19 cellular contexts compared by ENCODE assay signal in the genomic region with DNA sequence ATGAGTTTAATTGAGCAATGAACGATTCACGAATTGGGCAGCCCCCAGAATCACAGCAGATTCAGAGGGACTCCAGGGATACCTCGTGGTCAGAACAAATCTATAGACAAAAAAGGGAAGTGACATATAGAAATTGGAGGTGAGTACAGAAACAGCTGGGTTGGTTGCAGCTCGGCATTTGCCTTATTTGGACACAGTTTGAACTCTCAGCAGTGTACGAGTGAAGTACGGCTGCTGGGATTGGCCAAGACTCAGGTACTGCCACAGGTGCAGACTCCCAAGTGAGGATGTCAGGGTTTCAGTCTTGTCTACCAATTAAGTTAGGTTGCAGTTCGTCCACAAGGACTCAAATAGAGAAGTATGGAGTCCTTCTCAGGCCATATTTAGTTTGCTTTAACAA. TPM values are rescaled to one million over a fixed set of nuclear protein-coding genes. Genes with fewer than 3 reads are reported as not detected.
A peak's percentile ranks its signal among the peaks of the same experiment; 100 is the strongest.
DNase-seq lines count a peak whose midpoint lies in the region; ATAC-seq and TF ChIP-seq lines count a peak whose summit lies in the region.
"Had no signal": no experiment of that assay in that cellular context is flagged by ENCODE, and none has a peak within 500 bp of the region (broad histone marks: within the 10 kb centered on the region; RNA-seq: fewer than 3 reads in every experiment).

No MANE protein-coding gene starts in this region.

- H3K36me3 Mint-ChIP-seq in central memory CD8-positive, alpha-beta T cell (ENCODE audit: insufficient read depth): peaks cover 9% of the 10 kb centered on the region

- no peak for TF ChIP-seq POLR2A in testis (IDR thresholded peaks at IDR 0.05)

- H3K9me3 Mint-ChIP-seq in central memory CD8-positive, alpha-beta T cell: no peaks in the 10 kb centered on the region

- WGBS in testis, 2 donors: 85 to 89% methylated on average over 7 of the region's 7 CpGs

- H3K27ac ChIP-seq in testis: no peak overlapping the region
- H3K27ac ChIP-seq: ascending aorta, C4-2B, uterus had no signal

- TF ChIP-seq CTCF in GM06990 (IDR thresholded peaks at IDR 0.05; ENCODE audit: insufficient read depth, low read length, poor library complexity, severe bottlenecking): no peak
- no peak for TF ChIP-seq CTCF in testis (IDR thresholded peaks at IDR 0.05)

- H3K27ac Mint-ChIP-seq in central memory CD8-positive, alpha-beta T cell (ENCODE audit: low read depth): peak overlapping the region; percentile 91

- no peaks in the 10 kb centered on the region for H3K9me3 ChIP-seq in testis
- H3K9me3 ChIP-seq: ascending aorta, Peyer's patch, uterus had no signal

- no peaks in the 10 kb centered on the region for H3K27me3 ChIP-seq in GM06990 (replicated peaks; ENCODE audit: control insufficient read depth, insufficient read depth, low read length)
- H3K27me3 ChIP-seq in testis: no peaks in the 10 kb centered on the region
- H3K27me3 ChIP-seq: ascending aorta, Peyer's patch, uterus had no signal

- no peaks in the 10 kb centered on the region for H3K27me3 Mint-ChIP-seq in central memory CD8-positive, alpha-beta T cell

- no peak overlapping the region for H3K4me3 Mint-ChIP-seq in central memory CD8-positive, alpha-beta T cell

- H3K4me1 Mint-ChIP-seq in central memory CD8-positive, alpha-beta T cell: peaks cover 28% of the 10 kb centered on the region

- no peak for ATAC-seq in central memory CD8-positive, alpha-beta T cell (replicated peaks; ENCODE audit: extremely low read depth, poor library complexity, severe bottlenecking)
- no peak for ATAC-seq in GM18517 (IDR thresholded peaks at IDR 0.05; ENCODE audit: unreplicated experiment)

- intact Hi-C loops in testis (cut with DNase I; ENCODE audit: low total_unique reads): loop anchor here (10.0 kb wide), 1 partner anchor 281 kb away; no protein-coding TSS in a partner anchor

- H3K4me1 ChIP-seq in testis: peaks cover 5% of the 10 kb centered on the region
- H3K4me1 ChIP-seq: uterus had no signal

- DNase-seq in CD1c-positive myeloid dendritic cell (ENCODE audit: extremely low spot score) (peak; percentile 66), GM06990 (ENCODE audit: extremely low read depth, insufficient read length) (peak; percentile 79), NAMALWA (ENCODE audit: low spot score) (peak; percentile 77), LoVo (ENCODE audit: low spot score) (no peak), iPS-NIHi7 (ENCODE audit: extremely low spot score) (no peak), testis (no peak)
- DNase-seq in central memory CD8-positive, alpha-beta T cell (ENCODE audit: low spot score in 2 of 2): no peak
- DNase-seq: cortex of kidney, hippocampal formation, NCI-H2081 treated with DMSO at 0.1 percent for 48 hours, uterus had no signal

- H3K36me3 ChIP-seq in GM06990 (ENCODE audit: control insufficient read depth, insufficient read depth, low read length): no peaks in the 10 kb centered on the region
- no peaks in the 10 kb centered on the region for H3K36me3 ChIP-seq in testis (ENCODE audit: low read depth, missing control alignments)
- H3K36me3 ChIP-seq: ascending aorta, Peyer's patch, uterus had no signal

- H3K4me3 ChIP-seq in GM06990 (replicated peaks; ENCODE audit: low read depth, low read length): no peak overlapping the region
- no peak overlapping the region for H3K4me3 ChIP-seq in testis
- H3K4me3 ChIP-seq: ascending aorta, Peyer's patch, uterus had no signal

RNA-seq across cellular contexts. Expression of a gene that starts 28.2 kb away (rescaled TPM):
- not detected for total RNA-seq in testis
- not detected for polyA plus RNA-seq in testis (ENCODE audit: insufficient read depth, low read depth, low replicate concordance)
- total RNA-seq: activated T-helper 1 cell treated with anti-CD3 and anti-CD28 coated beads, Interleukin-12 subunit alpha, Interleukin-12 subunit beta, Interleukin-2, Interleukin-4 antibody, amounts not matched to agents 30 ng/mL and 10 ng/mL and 1 ng/mL, durations not matched to agents 14 hours and 24 hours and 36 hours; ascending aorta; LHCN-M2; Peyer's patch; pulmonary artery endothelial cell; T-helper 1 cell treated with Interleukin-12 subunit alpha and Interleukin-12 subunit beta and Interleukin-4 antibody, amounts not matched to agents 30 ng/mL and 1 ng/mL, for 36 hours; uterus had no signal

RNA-seq across cellular contexts. Expression of a gene that starts 28.3 kb away (rescaled TPM):
- total RNA-seq in testis: 100 to 1,000 TPM; 146 to 168 TPM
- polyA plus RNA-seq in testis (ENCODE audit: insufficient read depth, low read depth, low replicate concordance): 45.2 TPM

Comparison
In these comparisons a context has a peak if more than half of its experiments do, and no peak if none do; other contexts are left out.
1. DNase-seq: peak in CD1c-positive myeloid dendritic cell (single experiment), GM06990 (single experiment) and NAMALWA (single experiment); none in central memory CD8-positive, alpha-beta T cell (0 of 2), LoVo (single experiment), iPS-NIHi7 (single experiment) and testis (single experiment).